In genomic region chr1:85297855-85298629, GRCh38 we compare ENCODE assay signal across 8 cellular contexts. TPM values are rescaled to one million over a fixed set of nuclear protein-coding genes. Genes with fewer than 3 reads are reported as not detected.
DNase-seq lines count a peak whose midpoint lies in the region; ATAC-seq and TF ChIP-seq lines count a peak whose summit lies in the region.

No MANE protein-coding gene starts in this region.

- intact Hi-C loops in adrenal gland (cut with DNase I): no loop called here

- H3K4me1 ChIP-seq in SJCRH30 (no peaks in the 10 kb centered on the region; the same call in 1 of the 2 replicates), adrenal gland (replicated peaks in 1 of 2) (peaks cover 0 to 6% of the 10 kb centered on the region in 2 donors)

- H3K27me3 ChIP-seq in SJCRH30: no peaks in the 10 kb centered on the region
- H3K27me3 ChIP-seq in adrenal gland: no peaks in the 10 kb centered on the region
- no peaks in the 10 kb centered on the region for H3K27me3 ChIP-seq in kidney epithelial cell (ENCODE audit: control insufficient read depth, insufficient read depth, low read length)

- H3K36me3 ChIP-seq in SJCRH30: no peaks in the 10 kb centered on the region
- H3K36me3 ChIP-seq in adrenal gland (replicated peaks in 1 of 2): no peaks in the 10 kb centered on the region
- no peaks in the 10 kb centered on the region for H3K36me3 ChIP-seq in kidney epithelial cell (ENCODE audit: control insufficient read depth, insufficient read depth, low read length)

- 47 to 51% (median 48%) methylated on average over 11 of the region's 11 CpGs for WGBS in adrenal gland, 4 donors

- peak overlapping the region; percentile 7; the same call in 1 of the 2 replicates for H3K27ac ChIP-seq in SJCRH30
- peak overlapping the region in 3 of 5 donors; percentile 31 to 62 (median 38) for H3K27ac ChIP-seq in adrenal gland

- peak in 1 of 2 donors; percentile 23 for TF ChIP-seq POLR2A in adrenal gland (IDR thresholded peaks at IDR 0.05)

- ATAC-seq in GM19351 (IDR thresholded peaks at IDR 0.05; ENCODE audit: unreplicated experiment) (peak; percentile 88), HG03442 (IDR thresholded peaks at IDR 0.05; ENCODE audit: unreplicated experiment) (peak; percentile 97)

- H3K9me3 ChIP-seq in SJCRH30 (replicated peaks) (no peaks in the 10 kb centered on the region), adrenal gland (replicated peaks in 1 of 3) (no peaks in the 10 kb centered on the region)

- TF ChIP-seq CTCF in AG09309 (IDR thresholded peaks at IDR 0.05; ENCODE audit: control insufficient read depth, insufficient read depth, low read depth, low read length, missing control alignments): no peak
- TF ChIP-seq CTCF in adrenal gland (IDR thresholded peaks at IDR 0.05): no peak
- no peak for TF ChIP-seq CTCF in kidney epithelial cell (IDR thresholded peaks at IDR 0.05; ENCODE audit: insufficient read depth, low read length, poor library complexity, severe bottlenecking)

- no peak overlapping the region; the same call in 1 of the 2 replicates for H3K4me3 ChIP-seq in AG09309 (ENCODE audit: control insufficient read depth, low read depth, low read length)
- H3K4me3 ChIP-seq in SJCRH30: peak overlapping the region; percentile 28
- H3K4me3 ChIP-seq in adrenal gland: peak overlapping the region in 1 of 4 donors; percentile 23
- no peak overlapping the region for H3K4me3 ChIP-seq in kidney epithelial cell (ENCODE audit: low read depth, low read length)

- DNase-seq in AG09309 (ENCODE audit: low read depth) (peak; percentile 98), SJCRH30 (peak; percentile 60 to 73), adrenal gland (peak; percentile 42 to 71 (median 61)), kidney epithelial cell (ENCODE audit: low read depth) (peak; percentile 97), SKM-1 (lab: John Stamatoyannopoulos, UW; ENCODE audit: unreplicated experiment) (no peak)
- peak; percentile 84 for DNase-seq in stimulated activated CD4-positive, alpha-beta T cell treated with anti-CD3 and anti-CD28 coated beads, Interleukin-4, amount 100 ng/mL, for 24 hours

RNA-seq across cellular contexts. Expression of gene BCL10, which starts 21.6 kb away (rescaled TPM):
- total RNA-seq in SJCRH30 (2014; rRNA removed; shearing (Covaris generic)): 24.9 and 26.6 TPM in 2 replicates
- total RNA-seq in adrenal gland: 10 to 100 TPM; 12.3 to 29.8 (median 21.9) TPM
- polyA plus RNA-seq in adrenal gland: 10 to 100 TPM in 1 of 3 donors, 1 to 10 TPM in 2; 5.5 to 17.8 (median 5.6) TPM
- total RNA-seq in kidney epithelial cell: 40.1 and 43.0 TPM in 2 replicates

RNA-seq across cellular contexts. Expression of gene C1orf52, which starts 38.6 kb away (rescaled TPM):
- 21.7 and 25.8 TPM in 2 replicates for total RNA-seq in SJCRH30 (2014; rRNA removed; shearing (Covaris generic))
- total RNA-seq in adrenal gland (10 to 100 TPM in 7 of 8 donors, 1 to 10 TPM in 1; 6.5 to 21.0 (median 17.8) TPM), kidney epithelial cell (14.1 and 16.2 TPM in 2 replicates)
- 10 to 100 TPM; 18.0 to 29.1 (median 22.8) TPM for polyA plus RNA-seq in adrenal gland
